ENCODE assay signal across 1 cellular context in genomic region chr12:110079477-110080400, GRCh38.
TF ChIP-seq lines count a peak whose summit lies in the region.

No MANE protein-coding gene starts in this region.

TF ChIP-seq in K562, 482 proteins besides CTCF, POLR2A, EP300 and RAD21 (continued from another document and continues in another):
- TF ChIP-seq ARID3A (IDR thresholded peaks at IDR 0.05; ENCODE audit: borderline replicate concordance, low read depth, low read length) (peak; percentile 65; the same call in 1 of the 2 replicates), ZNF407 (IDR thresholded peaks at IDR 0.05; ENCODE audit: low read depth) (no peak), KDM1A (IDR thresholded peaks at IDR 0.05) (peak; percentile 68 to 74; a peak in 3 of 4 replicates), FOXK1 (CRISPR knock-in tag; IDR thresholded peaks at IDR 0.05; ENCODE audit: borderline replicate concordance) (peak; percentile 80; the same call in 1 of the 2 replicates), NFE2L1 (tag; IDR thresholded peaks at IDR 0.05; ENCODE audit: borderline replicate concordance, low read depth) (no peak), CC2D1A (IDR thresholded peaks at IDR 0.05) (no peak), MXI1 (IDR thresholded peaks at IDR 0.05; ENCODE audit: low read depth, low read length) (no peak), ELK1 (CRISPR knock-in tag; IDR thresholded peaks at IDR 0.05) (no peak), ADNP (tag; IDR thresholded peaks at IDR 0.05) (no peak; the same call in 1 of the 2 replicates), NR4A1 (CRISPR knock-in tag; IDR thresholded peaks at IDR 0.05) (0 out of 2 replicates have a peak, but pooled peaks have one; percentile 52), NR4A1 (tag; IDR thresholded peaks at IDR 0.05) (peak; percentile 93), HMBOX1 (IDR thresholded peaks at IDR 0.05) (no peak), NR2C2 (CRISPR knock-in tag; IDR thresholded peaks at IDR 0.05) (no peak), NR2C2 (tag; IDR thresholded peaks at IDR 0.05) (peak; percentile 82), NRF1 (conservative IDR thresholded peaks at IDR 0.05 in 1 of 2, IDR thresholded peaks at IDR 0.05 in 1 of 2) (peak; percentile 84 to 85), ZNF24 (IDR thresholded peaks at IDR 0.05) (0 out of 2 replicates have a peak, but pooled peaks have one; percentile 42), PRMT5 (CRISPR knock-in tag; IDR thresholded peaks at IDR 0.05) (no peak), ZNF124 (CRISPR knock-in tag; IDR thresholded peaks at IDR 0.05) (no peak), ESRRA (IDR thresholded peaks at IDR 0.05; ENCODE audit: borderline replicate concordance, low read depth) (peak; percentile 44; the same call in 1 of the 2 replicates), KAT8 (IDR thresholded peaks at IDR 0.05; ENCODE audit: low read depth) (no peak), SMAD4 (CRISPR knock-in tag; conservative IDR thresholded peaks at IDR 0.05) (peak; percentile 83), NFE2 (IDR thresholded peaks at IDR 0.05; ENCODE audit: low read depth) (no peak; the same call in 1 of the 2 replicates), BRCA1 (IDR thresholded peaks at IDR 0.05) (no peak), BRCA1 (CRISPR knock-in tag; IDR thresholded peaks at IDR 0.05) (no peak), ZNF766 (CRISPR knock-in tag; conservative IDR thresholded peaks at IDR 0.05) (peak; percentile 94), RFX5 (IDR thresholded peaks at IDR 0.05; ENCODE audit: low read depth, low read length) (no peak), BCL6 (CRISPR knock-in tag; IDR thresholded peaks at IDR 0.05) (no peak), ZNF395 (CRISPR knock-in tag; IDR thresholded peaks at IDR 0.05) (peak; percentile 97), PHB2 (IDR thresholded peaks at IDR 0.05; ENCODE audit: low read depth) (no peak), MCM5 (IDR thresholded peaks at IDR 0.05; ENCODE audit: low read depth) (no peak), GTF2B (IDR thresholded peaks at IDR 0.05; ENCODE audit: extremely low read depth, insufficient read length) (no peak), ZNF707 (CRISPR knock-in tag; conservative IDR thresholded peaks at IDR 0.05) (no peak), STAG1 (CRISPR knock-in tag; IDR thresholded peaks at IDR 0.05; ENCODE audit: borderline replicate concordance) (no peak), KAT7 (CRISPR knock-in tag; IDR thresholded peaks at IDR 0.05; ENCODE audit: borderline replicate concordance) (peak; percentile 91; the same call in 1 of the 2 replicates), ZNF239 (CRISPR knock-in tag; IDR thresholded peaks at IDR 0.05) (peak; percentile 61), CEBPG (CRISPR knock-in tag; IDR thresholded peaks at IDR 0.05) (no peak), CEBPG (tag; conservative IDR thresholded peaks at IDR 0.05 in 1 of 2, IDR thresholded peaks at IDR 0.05 in 1 of 2) (peak in 1 of 2 experiments; percentile 35; a peak in 1 of 4 replicates), ZNF57 (CRISPR knock-in tag; IDR thresholded peaks at IDR 0.05) (no peak), CEBPB (tag; IDR thresholded peaks at IDR 0.05) (peak; percentile 23; the same call in 1 of the 2 replicates), RAD51 (IDR thresholded peaks at IDR 0.05; ENCODE audit: borderline replicate concordance, low read depth) (peak; percentile 80), MYBL2 (IDR thresholded peaks at IDR 0.05; ENCODE audit: low read depth) (0 out of 2 replicates have a peak, but pooled peaks have one; percentile 34), MYBL2 (CRISPR knock-in tag; IDR thresholded peaks at IDR 0.05; ENCODE audit: borderline replicate concordance) (no peak), ATF2 (CRISPR knock-in tag; IDR thresholded peaks at IDR 0.05) (no peak), HLTF (IDR thresholded peaks at IDR 0.05) (no peak)
- TF ChIP-seq, protein P1, sequence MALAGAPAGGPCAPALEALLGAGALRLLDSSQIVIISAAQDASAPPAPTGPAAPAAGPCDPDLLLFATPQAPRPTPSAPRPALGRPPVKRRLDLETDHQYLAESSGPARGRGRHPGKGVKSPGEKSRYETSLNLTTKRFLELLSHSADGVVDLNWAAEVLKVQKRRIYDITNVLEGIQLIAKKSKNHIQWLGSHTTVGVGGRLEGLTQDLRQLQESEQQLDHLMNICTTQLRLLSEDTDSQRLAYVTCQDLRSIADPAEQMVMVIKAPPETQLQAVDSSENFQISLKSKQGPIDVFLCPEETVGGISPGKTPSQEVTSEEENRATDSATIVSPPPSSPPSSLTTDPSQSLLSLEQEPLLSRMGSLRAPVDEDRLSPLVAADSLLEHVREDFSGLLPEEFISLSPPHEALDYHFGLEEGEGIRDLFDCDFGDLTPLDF (CRISPR knock-in tag; IDR thresholded peaks at IDR 0.05): no peak
- TF ChIP-seq, protein P2, sequence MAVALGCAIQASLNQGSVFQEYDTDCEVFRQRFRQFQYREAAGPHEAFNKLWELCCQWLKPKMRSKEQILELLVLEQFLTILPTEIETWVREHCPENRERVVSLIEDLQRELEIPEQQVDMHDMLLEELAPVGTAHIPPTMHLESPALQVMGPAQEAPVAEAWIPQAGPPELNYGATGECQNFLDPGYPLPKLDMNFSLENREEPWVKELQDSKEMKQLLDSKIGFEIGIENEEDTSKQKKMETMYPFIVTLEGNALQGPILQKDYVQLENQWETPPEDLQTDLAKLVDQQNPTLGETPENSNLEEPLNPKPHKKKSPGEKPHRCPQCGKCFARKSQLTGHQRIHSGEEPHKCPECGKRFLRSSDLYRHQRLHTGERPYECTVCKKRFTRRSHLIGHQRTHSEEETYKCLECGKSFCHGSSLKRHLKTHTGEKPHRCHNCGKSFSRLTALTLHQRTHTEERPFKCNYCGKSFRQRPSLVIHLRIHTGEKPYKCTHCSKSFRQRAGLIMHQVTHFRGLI (CRISPR knock-in tag; IDR thresholded peaks at IDR 0.05): peak; percentile 65
- TF ChIP-seq, protein P3, sequence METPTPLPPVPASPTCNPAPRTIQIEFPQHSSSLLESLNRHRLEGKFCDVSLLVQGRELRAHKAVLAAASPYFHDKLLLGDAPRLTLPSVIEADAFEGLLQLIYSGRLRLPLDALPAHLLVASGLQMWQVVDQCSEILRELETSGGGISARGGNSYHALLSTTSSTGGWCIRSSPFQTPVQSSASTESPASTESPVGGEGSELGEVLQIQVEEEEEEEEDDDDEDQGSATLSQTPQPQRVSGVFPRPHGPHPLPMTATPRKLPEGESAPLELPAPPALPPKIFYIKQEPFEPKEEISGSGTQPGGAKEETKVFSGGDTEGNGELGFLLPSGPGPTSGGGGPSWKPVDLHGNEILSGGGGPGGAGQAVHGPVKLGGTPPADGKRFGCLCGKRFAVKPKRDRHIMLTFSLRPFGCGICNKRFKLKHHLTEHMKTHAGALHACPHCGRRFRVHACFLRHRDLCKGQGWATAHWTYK (CRISPR knock-in tag; IDR thresholded peaks at IDR 0.05): peak; percentile 73
